Comparison of ENCODE assay signal across 22 cellular contexts in genomic region chr2:7071137-7071536, GRCh38.
"Had no signal": no experiment of that assay in that cellular context is flagged by ENCODE, and none has a peak within 500 bp of the region (broad histone marks: within the 10 kb centered on the region; RNA-seq: fewer than 3 reads in every experiment).

No MANE protein-coding gene starts in this region.

- H3K27ac ChIP-seq: brain microvascular endothelial cell, cardiac muscle cell, KMS-11, PC-9, SK-N-MC, VCaP had no signal

- H3K27me3 ChIP-seq: brain microvascular endothelial cell, cardiac muscle cell had no signal

- H3K36me3 ChIP-seq: brain microvascular endothelial cell, cardiac muscle cell had no signal

- H3K4me2 ChIP-seq: KMS-11, PC-9 had no signal

- ATAC-seq: activated T-cell treated with anti-CD3 and anti-CD28 coated beads, Interleukin-2, amount 50 U/mL, for 72 hours had no signal

- H2AFZ ChIP-seq: PC-9 had no signal

- DNase-seq: activated CD4-positive, alpha-beta memory T cell treated with anti-CD3 and anti-CD28 coated beads, Interleukin-2, amount 10 ng/mL, durations not matched to agents 7 days and 5 days; activated CD4-positive, alpha-beta T cell treated with anti-CD3 and anti-CD28 coated beads, Interleukin-2, amount 50 U/mL, for 1 hour; activated CD4-positive, CD25-positive, alpha-beta regulatory T cell; activated gamma-delta T cell treated with Interleukin-2 at 50 U/mL for 16 hours; activated naive CD4-positive, alpha-beta T cell treated with anti-CD3 and anti-CD28 coated beads, Interleukin-2, amount 10 ng/mL, durations not matched to agents 7 days and 5 days; activated naive CD8-positive, alpha-beta T cell treated with anti-CD3 and anti-CD28 coated beads for 36 hours; activated T-cell treated with anti-CD3 and anti-CD28 coated beads for 4 hours; activated T-cell treated with anti-CD3 and anti-CD28 coated beads, Interleukin-2, amount 50 U/mL, for 72 hours; brain microvascular endothelial cell; NCI-H1048; NCI-H146; NCI-H187 treated with DMSO at 0.1 percent for 48 hours; NCI-H2081 treated with DMSO at 0.1 percent for 48 hours; NCI-H446; NCI-H524; PC-9; SW 1271; T1000 had no signal

- H3K4me3 ChIP-seq: cardiac muscle cell, PC-9, SK-N-MC had no signal

- H3K9ac ChIP-seq: KMS-11 had no signal
